In the genomic region with DNA sequence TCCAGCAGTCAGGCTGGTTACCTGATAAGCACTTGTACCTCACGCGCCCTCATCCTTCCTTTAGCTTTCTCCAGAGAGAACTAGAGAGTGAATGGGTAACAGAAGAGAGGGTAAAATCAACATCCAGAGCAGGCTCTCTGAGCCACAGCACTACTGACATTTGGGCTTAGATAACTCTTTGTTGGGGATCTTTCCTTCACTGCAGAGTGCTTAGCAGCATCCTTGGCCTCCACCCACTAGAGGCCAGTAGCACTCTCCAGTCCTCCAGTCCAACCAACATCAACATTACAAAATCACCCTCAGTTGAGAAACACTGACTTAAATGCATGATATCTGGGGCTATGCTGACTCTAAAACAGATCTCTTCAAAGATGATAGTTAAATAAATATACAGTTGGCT, we compare ENCODE assay signal across 1 cellular context.
TF ChIP-seq lines count a peak whose summit lies in the region.

No MANE protein-coding gene starts in this region.

TF ChIP-seq in H1, 55 proteins besides CTCF, POLR2A, EP300 and RAD21 (continued from another document):
- TF ChIP-seq BCL11A (IDR thresholded peaks at IDR 0.05; ENCODE audit: low read depth in 2 of 2, low read length in 2 of 2) = no peak
- TF ChIP-seq RFX5 (IDR thresholded peaks at IDR 0.05; ENCODE audit: borderline replicate concordance, low read depth, low read length) = no peak
- TF ChIP-seq, protein P1, sequence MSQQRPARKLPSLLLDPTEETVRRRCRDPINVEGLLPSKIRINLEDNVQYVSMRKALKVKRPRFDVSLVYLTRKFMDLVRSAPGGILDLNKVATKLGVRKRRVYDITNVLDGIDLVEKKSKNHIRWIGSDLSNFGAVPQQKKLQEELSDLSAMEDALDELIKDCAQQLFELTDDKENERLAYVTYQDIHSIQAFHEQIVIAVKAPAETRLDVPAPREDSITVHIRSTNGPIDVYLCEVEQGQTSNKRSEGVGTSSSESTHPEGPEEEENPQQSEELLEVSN (IDR thresholded peaks at IDR 0.05) = no peak
